ENCODE assay signal across 8 cellular contexts in genomic region chr2:72824224-72824842, GRCh38. TPM values are rescaled to one million over a fixed set of nuclear protein-coding genes. Genes with fewer than 3 reads are reported as not detected.
DNase-seq lines count a peak whose midpoint lies in the region; ATAC-seq and TF ChIP-seq lines count a peak whose summit lies in the region.

No MANE protein-coding gene starts in this region.

- H3K9me3 Mint-ChIP-seq in stimulated activated memory B cell treated with anti-CD40 and anti-IgM and Interleukin-4, amounts not matched to agents 10 μg/mL and 1 μg/mL and 100 μg/mL, for 72 hours = no peaks in the 10 kb centered on the region

- H3K4me1 Mint-ChIP-seq in stimulated activated memory B cell treated with anti-CD40 and anti-IgM and Interleukin-4, amounts not matched to agents 10 μg/mL and 1 μg/mL and 100 μg/mL, for 72 hours = peaks cover 49% of the 10 kb centered on the region

- H3K4me3 ChIP-seq in WI38 (ENCODE audit: low read depth, low read length) = peak overlapping the region; percentile 86
- peak overlapping the region; percentile 88 for H3K4me3 ChIP-seq in fibroblast of villous mesenchyme (ENCODE audit: low read depth, low read length)

- no peak for DNase-seq in activated CD4-positive, CD25-positive, alpha-beta regulatory T cell (lab: John Stamatoyannopoulos, UW)
- DNase-seq in fibroblast of villous mesenchyme (ENCODE audit: low read depth) (peak; percentile 54), HT-29 (ENCODE audit: low spot score) (no peak)

- TF ChIP-seq CTCF in WI38 (IDR thresholded peaks at IDR 0.05; ENCODE audit: low read depth, low read length) (no peak), fibroblast of villous mesenchyme (IDR thresholded peaks at IDR 0.05; ENCODE audit: insufficient read depth, low read depth, low read length) (no peak)

- peak; percentile 47 to 62 for ATAC-seq in activated CD4-positive, CD25-positive, alpha-beta regulatory T cell treated with anti-CD3 and anti-CD28 coated beads, Interleukin-2, amount 50 U/mL, for 24 hours
- ATAC-seq in stimulated activated memory B cell treated with anti-CD40 and anti-IgM and Interleukin-4, amounts not matched to agents 10 μg/mL and 1 μg/mL and 100 μg/mL, for 72 hours = no peak
- ATAC-seq in GM18511 (IDR thresholded peaks at IDR 0.05; ENCODE audit: unreplicated experiment) (no peak), GM18858 (IDR thresholded peaks at IDR 0.05; ENCODE audit: unreplicated experiment) (no peak)

- peak overlapping the region; percentile 62 for H3K27ac Mint-ChIP-seq in stimulated activated memory B cell treated with anti-CD40 and anti-IgM and Interleukin-4, amounts not matched to agents 10 μg/mL and 1 μg/mL and 100 μg/mL, for 72 hours

- H3K36me3 Mint-ChIP-seq in stimulated activated memory B cell treated with anti-CD40 and anti-IgM and Interleukin-4, amounts not matched to agents 10 μg/mL and 1 μg/mL and 100 μg/mL, for 72 hours = peaks cover 7% of the 10 kb centered on the region

- peak overlapping the region; percentile 89 for H3K4me3 Mint-ChIP-seq in stimulated activated memory B cell treated with anti-CD40 and anti-IgM and Interleukin-4, amounts not matched to agents 10 μg/mL and 1 μg/mL and 100 μg/mL, for 72 hours

- H3K27me3 Mint-ChIP-seq in stimulated activated memory B cell treated with anti-CD40 and anti-IgM and Interleukin-4, amounts not matched to agents 10 μg/mL and 1 μg/mL and 100 μg/mL, for 72 hours = no peaks in the 10 kb centered on the region

RNA-seq across cellular contexts. Expression of gene EXOC6B, which starts 1.5 kb away (rescaled TPM):
- 27.4 and 40.2 TPM in 2 replicates for total RNA-seq in fibroblast of villous mesenchyme
- total RNA-seq in HT-29 (2014; rRNA removed; shearing (Covaris generic)) = 0.89 and 6.3 TPM in 2 replicates

Comparison
In these comparisons a context has a peak if more than half of its experiments do, and no peak if none do; other contexts are left out.
1. ATAC-seq: peak in activated CD4-positive, CD25-positive, alpha-beta regulatory T cell treated with anti-CD3 and anti-CD28 coated beads, Interleukin-2, amount 50 U/mL, for 24 hours (2 of 2); none in stimulated activated memory B cell treated with anti-CD40 and anti-IgM and Interleukin-4, amounts not matched to agents 10 μg/mL and 1 μg/mL and 100 μg/mL, for 72 hours (single experiment), GM18511 (single experiment) and GM18858 (single experiment).